ENCODE assay signal across 17 cellular contexts in genomic region chr3:194321666-194322640, GRCh38. TPM values are rescaled to one million over a fixed set of nuclear protein-coding genes. Genes with fewer than 3 reads are reported as not detected.
DNase-seq lines count a peak whose midpoint lies in the region; ATAC-seq and TF ChIP-seq lines count a peak whose summit lies in the region.
"Had no signal": no experiment of that assay in that cellular context is flagged by ENCODE, and none has a peak within 500 bp of the region (broad histone marks: within the 10 kb centered on the region; RNA-seq: fewer than 3 reads in every experiment).

No MANE protein-coding gene starts in this region.

- peaks cover 22 to 31% of the 10 kb centered on the region in 2 donors for H3K27me3 Mint-ChIP-seq in natural killer cell (ENCODE audit: low read depth in 2 of 2)
- H3K27me3 Mint-ChIP-seq in natural killer cell treated with Interleukin-12 subunit alpha and Interleukin-12 subunit beta and Interleukin-15 and Interleukin-18, amount 100 ng/mL, for 72 hours, result peaks cover 26 to 28% of the 10 kb centered on the region in 2 donors

- CTCF ChIA-PET in RWPE1 (lab: Yijun Ruan, JAX), result interaction anchor here (1.2 kb wide), 1 partner anchor 186 kb away, joined by 3 read pairs; no protein-coding TSS in a partner anchor

- H3K4me3 ChIP-seq in kidney epithelial cell (ENCODE audit: low read depth, low read length) (peak overlapping the region; percentile 0), vagina (peak overlapping the region in 1 of 2 donors; percentile 22), SJCRH30 (no peak overlapping the region)
- H3K4me3 ChIP-seq: gastroesophageal sphincter had no signal

- no peaks in the 10 kb centered on the region for H3K27me3 ChIP-seq in kidney epithelial cell (ENCODE audit: control insufficient read depth, insufficient read depth, low read length)
- H3K27me3 ChIP-seq in vagina, result no peaks in the 10 kb centered on the region
- H3K27me3 ChIP-seq in SJCRH30, result no peaks in the 10 kb centered on the region

- intact Hi-C loops in natural killer cell (cut with micrococcal nuclease) (no loop called here), vagina (cut with DNase I) (loop anchor here (2.0 kb wide), 1 partner anchor 541 kb away; no protein-coding TSS in a partner anchor)

- H3K36me3 ChIP-seq in kidney epithelial cell (ENCODE audit: control insufficient read depth, insufficient read depth, low read length) (no peaks in the 10 kb centered on the region), vagina (no peaks in the 10 kb centered on the region), SJCRH30 (no peaks in the 10 kb centered on the region)
- H3K36me3 ChIP-seq: brain microvascular endothelial cell, gastroesophageal sphincter had no signal

- H3K27ac ChIP-seq in RWPE1, result peak overlapping the region; percentile 99
- H3K27ac ChIP-seq in vagina, result peak overlapping the region; percentile 54
- H3K27ac ChIP-seq in SJCRH30, result no peak overlapping the region
- H3K27ac ChIP-seq: brain microvascular endothelial cell had no signal

- DNase-seq in natural killer cell, result no peak
- DNase-seq in natural killer cell treated with Interleukin-12 subunit alpha and Interleukin-12 subunit beta and Interleukin-15 and Interleukin-18, amount 100 ng/mL, for 72 hours (ENCODE audit: low spot score), result no peak
- peak; percentile 59 for DNase-seq in RWPE1 (ENCODE audit: low spot score)
- no peak for DNase-seq in kidney epithelial cell (ENCODE audit: low read depth)
- no peak for DNase-seq in vagina (ENCODE audit: extremely low spot score in 2 of 2)
- no peak for DNase-seq in SJCRH30
- DNase-seq in NCI-H128 (lab: John Stamatoyannopoulos, UW; ENCODE audit: unreplicated experiment), result no peak
- DNase-seq: immature natural killer cell, NCI-H1417 treated with DMSO at 0.1 percent for 48 hours, NCI-H524 treated with DMSO at 0.1 percent for 48 hours, SIG-M5 had no signal

- H3K4me3 Mint-ChIP-seq in natural killer cell, result peak overlapping the region; percentile 26
- H3K4me3 Mint-ChIP-seq in natural killer cell treated with Interleukin-12 subunit alpha and Interleukin-12 subunit beta and Interleukin-15 and Interleukin-18, amount 100 ng/mL, for 72 hours, result no peak overlapping the region
- H3K4me3 Mint-ChIP-seq: activated naive CD4-positive, alpha-beta T cell treated with anti-CD3 and anti-CD28 coated beads, Interleukin-2, amount 10 ng/mL, durations not matched to agents 7 days and 5 days had no signal

- H3K36me3 Mint-ChIP-seq in natural killer cell, result peaks cover 6% of the 10 kb centered on the region
- H3K36me3 Mint-ChIP-seq in natural killer cell treated with Interleukin-12 subunit alpha and Interleukin-12 subunit beta and Interleukin-15 and Interleukin-18, amount 100 ng/mL, for 72 hours, result peaks cover 8% of the 10 kb centered on the region
- H3K36me3 Mint-ChIP-seq: immature natural killer cell had no signal

- POLR2A ChIA-PET in RWPE1 (lab: Yijun Ruan, JAX; ENCODE audit: low non-redundant PET), result interaction anchor here (0.9 to 1.2 kb wide), 2 partner anchors 181 to 183 kb away, joined by 4 to 8 read pairs; no protein-coding TSS in a partner anchor

- peaks cover 23% of the 10 kb centered on the region for H3K4me1 ChIP-seq in vagina
- no peaks in the 10 kb centered on the region for H3K4me1 ChIP-seq in SJCRH30

- peaks cover 5 to 7% of the 10 kb centered on the region in 2 donors for H3K9me3 Mint-ChIP-seq in natural killer cell
- peaks cover 8% of the 10 kb centered on the region for H3K9me3 Mint-ChIP-seq in natural killer cell treated with Interleukin-12 subunit alpha and Interleukin-12 subunit beta and Interleukin-15 and Interleukin-18, amount 100 ng/mL, for 72 hours

- no peak for TF ChIP-seq CTCF in natural killer cell (IDR thresholded peaks at IDR 0.05)
- no peak for TF ChIP-seq CTCF in RWPE1 (conservative IDR thresholded peaks at IDR 0.05; ENCODE audit: low read depth)
- TF ChIP-seq CTCF in kidney epithelial cell (IDR thresholded peaks at IDR 0.05; ENCODE audit: insufficient read depth, low read length, poor library complexity, severe bottlenecking), result no peak
- no peak for TF ChIP-seq CTCF in vagina (IDR thresholded peaks at IDR 0.05)

- H3K4me1 Mint-ChIP-seq in natural killer cell, result peaks cover 0 to 7% of the 10 kb centered on the region in 2 donors
- no peaks in the 10 kb centered on the region for H3K4me1 Mint-ChIP-seq in natural killer cell treated with Interleukin-12 subunit alpha and Interleukin-12 subunit beta and Interleukin-15 and Interleukin-18, amount 100 ng/mL, for 72 hours (ENCODE audit: low read depth in 2 of 2)
- H3K4me1 Mint-ChIP-seq: immature natural killer cell had no signal

- TF ChIP-seq POLR2A in vagina (IDR thresholded peaks at IDR 0.05), result no peak

- H3K9me3 ChIP-seq in vagina, result no peaks in the 10 kb centered on the region
- 0 out of 2 replicates have a peak, but pooled peaks cover 3% of the 10 kb centered on the region for H3K9me3 ChIP-seq in SJCRH30 (replicated peaks)

- ATAC-seq in natural killer cell (no peak), HG03175 (IDR thresholded peaks at IDR 0.05; ENCODE audit: unreplicated experiment) (no peak)
- no peak for ATAC-seq in natural killer cell treated with Interleukin-12 subunit alpha and Interleukin-12 subunit beta and Interleukin-15 and Interleukin-18, amount 100 ng/mL, for 72 hours
- ATAC-seq: gastroesophageal sphincter had no signal

- H3K27ac Mint-ChIP-seq in natural killer cell, result no peak overlapping the region
- peak overlapping the region in 1 of 2 donors; percentile 27 for H3K27ac Mint-ChIP-seq in natural killer cell treated with Interleukin-12 subunit alpha and Interleukin-12 subunit beta and Interleukin-15 and Interleukin-18, amount 100 ng/mL, for 72 hours
- H3K27ac Mint-ChIP-seq: activated naive CD4-positive, alpha-beta T cell treated with anti-CD3 and anti-CD28 coated beads, Interleukin-2, amount 10 ng/mL, durations not matched to agents 7 days and 5 days; immature natural killer cell had no signal

RNA-seq across cellular contexts. Expression of gene CPN2, which starts 29.2 kb away (rescaled TPM):
- total RNA-seq in natural killer cell, result not detected
- not detected for total RNA-seq in natural killer cell treated with Interleukin-12 subunit alpha and Interleukin-12 subunit beta and Interleukin-15 and Interleukin-18, amount 100 ng/mL, for 72 hours
- not detected in 2 replicates for total RNA-seq in kidney epithelial cell
- not detected for total RNA-seq in vagina
- total RNA-seq in SJCRH30 (2014; rRNA removed; shearing (Covaris generic)), result not detected in 2 replicates
- total RNA-seq: gastroesophageal sphincter, pulmonary artery endothelial cell, ureter had no signal

RNA-seq across cellular contexts. Expression of gene LRRC15, which starts 47.6 kb away (rescaled TPM):
- total RNA-seq in natural killer cell, result not detected
- not detected for total RNA-seq in natural killer cell treated with Interleukin-12 subunit alpha and Interleukin-12 subunit beta and Interleukin-15 and Interleukin-18, amount 100 ng/mL, for 72 hours
- total RNA-seq in kidney epithelial cell, result not detected in 2 replicates
- total RNA-seq in vagina, result not detected
- 0.08 TPM in 1 of 2 replicates, not detected in the other for total RNA-seq in SJCRH30 (2014; rRNA removed; shearing (Covaris generic))
- total RNA-seq: pulmonary artery endothelial cell had no signal
